Comparison of ENCODE assay signal across 7 cellular contexts in the genomic region with DNA sequence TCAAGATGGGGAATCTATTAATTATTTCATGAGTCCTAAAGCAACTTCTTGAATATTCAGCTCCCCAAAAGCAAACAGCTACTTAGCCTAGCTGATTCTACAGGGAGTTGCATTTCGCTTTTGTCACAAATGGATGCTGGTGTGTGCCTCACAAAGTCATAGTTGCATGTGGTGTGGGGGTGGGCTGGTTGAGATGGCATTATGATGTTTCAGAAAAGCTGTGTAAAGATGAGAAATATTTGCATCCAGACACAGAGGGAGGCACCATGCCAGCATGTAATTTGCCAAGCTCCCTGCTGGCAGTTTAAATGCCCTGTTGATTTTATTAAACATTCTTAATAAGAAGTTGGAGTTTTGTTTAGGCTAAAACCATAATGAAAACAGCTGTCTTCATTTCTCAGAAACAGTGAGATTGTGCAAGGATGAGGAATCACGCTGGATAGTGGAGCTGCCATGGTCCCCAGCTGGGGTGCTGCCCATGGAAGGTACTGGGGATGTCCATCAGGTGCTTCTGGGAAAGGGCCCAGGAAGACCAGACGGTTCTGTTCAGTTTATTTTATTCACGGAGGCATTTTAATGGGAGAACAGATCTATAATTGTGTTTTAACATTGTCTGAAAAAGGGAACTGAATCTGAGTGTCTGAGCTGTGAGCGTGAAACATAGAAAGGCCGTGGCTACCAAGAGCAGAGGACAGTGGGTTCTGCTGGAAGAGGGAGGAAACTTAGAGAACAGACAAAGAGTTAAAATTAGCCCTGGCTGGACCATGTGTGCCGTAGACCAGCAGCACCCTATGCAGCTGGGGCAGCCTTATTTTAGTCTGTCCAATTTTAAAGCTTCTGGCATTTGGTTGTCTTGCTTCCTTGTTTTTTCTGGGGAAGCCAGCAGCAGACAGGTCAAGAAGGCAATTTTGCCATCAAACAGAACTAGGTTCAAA.
A peak's percentile ranks its signal among the peaks of the same experiment; 100 is the strongest.
DNase-seq lines count a peak whose midpoint lies in the region; ATAC-seq and TF ChIP-seq lines count a peak whose summit lies in the region.

No MANE protein-coding gene starts in this region.

- peaks cover 45% of the 10 kb centered on the region for H3K4me1 Mint-ChIP-seq in dendritic cell treated with granulocyte-macrophage colony-stimulating factor and Interleukin-4, amounts not matched to agents 40 ng/mL and 50 ng/mL, for 4 days (ENCODE audit: low read depth)

- peaks cover 9% of the 10 kb centered on the region for H3K27me3 Mint-ChIP-seq in dendritic cell treated with granulocyte-macrophage colony-stimulating factor and Interleukin-4, amounts not matched to agents 40 ng/mL and 50 ng/mL, for 4 days

- DNase-seq in D341Med (ENCODE audit: low spot score) (no peak), RWPE1 (ENCODE audit: low spot score) (no peak)

- H3K4me3 Mint-ChIP-seq in dendritic cell treated with granulocyte-macrophage colony-stimulating factor and Interleukin-4, amounts not matched to agents 40 ng/mL and 50 ng/mL, for 4 days = no peak overlapping the region

- CTCF ChIA-PET in RWPE1 (lab: Yijun Ruan, JAX) = no interaction called here

- H3K27ac Mint-ChIP-seq in dendritic cell treated with granulocyte-macrophage colony-stimulating factor and Interleukin-4, amounts not matched to agents 40 ng/mL and 50 ng/mL, for 4 days = peak overlapping the region; percentile 79

- TF ChIP-seq CTCF in RWPE1 (conservative IDR thresholded peaks at IDR 0.05; ENCODE audit: low read depth) = no peak

- POLR2A ChIA-PET in RWPE1 (lab: Yijun Ruan, JAX; ENCODE audit: low non-redundant PET) = no interaction called here

- ATAC-seq in GM19467 (IDR thresholded peaks at IDR 0.05; ENCODE audit: unreplicated experiment) (peak; percentile 61), HG03159 (IDR thresholded peaks at IDR 0.05; ENCODE audit: unreplicated experiment) (peak; percentile 81), HG02970 (IDR thresholded peaks at IDR 0.05; ENCODE audit: low FRiP score, unreplicated experiment) (no peak)

- intact Hi-C loops in dendritic cell treated with granulocyte-macrophage colony-stimulating factor and Interleukin-4, amounts not matched to agents 40 ng/mL and 50 ng/mL, for 4 days (cut with micrococcal nuclease) = loop anchor here (5.0 kb wide), 1 partner anchor 332 kb away; the partner anchor contains the start of gene LDLRAD4

- peaks cover 32% of the 10 kb centered on the region for H3K36me3 Mint-ChIP-seq in dendritic cell treated with granulocyte-macrophage colony-stimulating factor and Interleukin-4, amounts not matched to agents 40 ng/mL and 50 ng/mL, for 4 days (ENCODE audit: low read depth)

- H3K27ac ChIP-seq in temporal lobe (ENCODE audit: low read depth, low read length) (peak overlapping the region; percentile 52), RWPE1 (no peak overlapping the region)

- peaks cover 7% of the 10 kb centered on the region for H3K9me3 Mint-ChIP-seq in dendritic cell treated with granulocyte-macrophage colony-stimulating factor and Interleukin-4, amounts not matched to agents 40 ng/mL and 50 ng/mL, for 4 days
